In the genomic region with DNA sequence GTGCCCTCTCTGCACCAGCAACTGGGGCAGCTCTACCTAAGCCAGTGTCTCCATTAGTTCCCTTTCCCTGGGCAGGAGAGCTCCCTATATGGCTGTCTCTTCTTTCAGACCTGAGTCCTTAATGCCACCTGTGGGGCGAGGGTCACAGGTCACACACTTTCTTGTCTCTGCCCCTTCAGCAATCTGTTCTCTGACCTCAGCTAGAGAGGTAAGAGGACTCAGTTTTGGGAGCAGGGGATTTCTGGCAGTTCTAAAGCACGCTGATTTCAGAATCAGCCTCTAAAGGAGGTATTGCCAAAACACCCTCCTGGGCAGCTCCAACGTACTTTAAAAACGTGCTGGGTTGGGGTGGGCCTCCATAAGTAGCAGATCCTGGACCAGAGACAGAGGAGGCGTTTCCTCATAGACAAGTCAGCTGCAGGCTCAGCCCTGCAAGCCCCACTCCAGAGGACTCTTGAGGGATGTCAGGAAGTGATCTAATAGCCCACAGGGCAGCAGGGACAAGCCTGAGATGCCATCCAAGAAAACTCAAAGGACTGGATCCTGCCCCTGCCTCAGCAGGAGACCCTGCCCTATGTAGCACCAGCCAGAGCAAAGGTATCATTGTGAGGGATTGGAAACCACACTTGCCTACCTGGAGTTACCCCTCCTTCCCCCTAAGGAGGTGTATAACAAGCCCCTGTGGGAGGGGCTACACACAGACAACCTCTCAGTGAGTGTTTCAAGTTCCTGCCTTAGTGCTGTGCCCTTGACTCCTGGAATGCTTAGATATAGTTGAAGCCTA, we compare ENCODE assay signal across 1 cellular context.
TF ChIP-seq lines count a peak whose summit lies in the region.

No MANE protein-coding gene starts in this region.

TF ChIP-seq in WTC11, 78 proteins besides CTCF, POLR2A, EP300 and RAD21 (continued from another document):
- TF ChIP-seq JAZF1 (CRISPR knock-in tag; IDR thresholded peaks at IDR 0.05) (no peak), TCF7 (CRISPR knock-in tag; IDR thresholded peaks at IDR 0.05; ENCODE audit: low read depth) (no peak), NR1H2 (CRISPR knock-in tag; IDR thresholded peaks at IDR 0.05) (no peak), RELA (CRISPR knock-in tag; IDR thresholded peaks at IDR 0.05; ENCODE audit: borderline replicate concordance) (no peak), GRHL2 (CRISPR knock-in tag; IDR thresholded peaks at IDR 0.05; ENCODE audit: insufficient replicate concordance, severe bottlenecking) (no peak), ZNF232 (CRISPR knock-in tag; IDR thresholded peaks at IDR 0.05) (no peak), GABPB1 (CRISPR knock-in tag; IDR thresholded peaks at IDR 0.05) (no peak), RORB (CRISPR knock-in tag; IDR thresholded peaks at IDR 0.05) (no peak)
- TF ChIP-seq, protein P1, sequence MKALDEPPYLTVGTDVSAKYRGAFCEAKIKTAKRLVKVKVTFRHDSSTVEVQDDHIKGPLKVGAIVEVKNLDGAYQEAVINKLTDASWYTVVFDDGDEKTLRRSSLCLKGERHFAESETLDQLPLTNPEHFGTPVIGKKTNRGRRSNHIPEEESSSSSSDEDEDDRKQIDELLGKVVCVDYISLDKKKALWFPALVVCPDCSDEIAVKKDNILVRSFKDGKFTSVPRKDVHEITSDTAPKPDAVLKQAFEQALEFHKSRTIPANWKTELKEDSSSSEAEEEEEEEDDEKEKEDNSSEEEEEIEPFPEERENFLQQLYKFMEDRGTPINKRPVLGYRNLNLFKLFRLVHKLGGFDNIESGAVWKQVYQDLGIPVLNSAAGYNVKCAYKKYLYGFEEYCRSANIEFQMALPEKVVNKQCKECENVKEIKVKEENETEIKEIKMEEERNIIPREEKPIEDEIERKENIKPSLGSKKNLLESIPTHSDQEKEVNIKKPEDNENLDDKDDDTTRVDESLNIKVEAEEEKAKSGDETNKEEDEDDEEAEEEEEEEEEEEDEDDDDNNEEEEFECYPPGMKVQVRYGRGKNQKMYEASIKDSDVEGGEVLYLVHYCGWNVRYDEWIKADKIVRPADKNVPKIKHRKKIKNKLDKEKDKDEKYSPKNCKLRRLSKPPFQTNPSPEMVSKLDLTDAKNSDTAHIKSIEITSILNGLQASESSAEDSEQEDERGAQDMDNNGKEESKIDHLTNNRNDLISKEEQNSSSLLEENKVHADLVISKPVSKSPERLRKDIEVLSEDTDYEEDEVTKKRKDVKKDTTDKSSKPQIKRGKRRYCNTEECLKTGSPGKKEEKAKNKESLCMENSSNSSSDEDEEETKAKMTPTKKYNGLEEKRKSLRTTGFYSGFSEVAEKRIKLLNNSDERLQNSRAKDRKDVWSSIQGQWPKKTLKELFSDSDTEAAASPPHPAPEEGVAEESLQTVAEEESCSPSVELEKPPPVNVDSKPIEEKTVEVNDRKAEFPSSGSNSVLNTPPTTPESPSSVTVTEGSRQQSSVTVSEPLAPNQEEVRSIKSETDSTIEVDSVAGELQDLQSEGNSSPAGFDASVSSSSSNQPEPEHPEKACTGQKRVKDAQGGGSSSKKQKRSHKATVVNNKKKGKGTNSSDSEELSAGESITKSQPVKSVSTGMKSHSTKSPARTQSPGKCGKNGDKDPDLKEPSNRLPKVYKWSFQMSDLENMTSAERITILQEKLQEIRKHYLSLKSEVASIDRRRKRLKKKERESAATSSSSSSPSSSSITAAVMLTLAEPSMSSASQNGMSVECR (CRISPR knock-in tag; IDR thresholded peaks at IDR 0.05; ENCODE audit: borderline replicate concordance): no peak
- TF ChIP-seq, protein P2, sequence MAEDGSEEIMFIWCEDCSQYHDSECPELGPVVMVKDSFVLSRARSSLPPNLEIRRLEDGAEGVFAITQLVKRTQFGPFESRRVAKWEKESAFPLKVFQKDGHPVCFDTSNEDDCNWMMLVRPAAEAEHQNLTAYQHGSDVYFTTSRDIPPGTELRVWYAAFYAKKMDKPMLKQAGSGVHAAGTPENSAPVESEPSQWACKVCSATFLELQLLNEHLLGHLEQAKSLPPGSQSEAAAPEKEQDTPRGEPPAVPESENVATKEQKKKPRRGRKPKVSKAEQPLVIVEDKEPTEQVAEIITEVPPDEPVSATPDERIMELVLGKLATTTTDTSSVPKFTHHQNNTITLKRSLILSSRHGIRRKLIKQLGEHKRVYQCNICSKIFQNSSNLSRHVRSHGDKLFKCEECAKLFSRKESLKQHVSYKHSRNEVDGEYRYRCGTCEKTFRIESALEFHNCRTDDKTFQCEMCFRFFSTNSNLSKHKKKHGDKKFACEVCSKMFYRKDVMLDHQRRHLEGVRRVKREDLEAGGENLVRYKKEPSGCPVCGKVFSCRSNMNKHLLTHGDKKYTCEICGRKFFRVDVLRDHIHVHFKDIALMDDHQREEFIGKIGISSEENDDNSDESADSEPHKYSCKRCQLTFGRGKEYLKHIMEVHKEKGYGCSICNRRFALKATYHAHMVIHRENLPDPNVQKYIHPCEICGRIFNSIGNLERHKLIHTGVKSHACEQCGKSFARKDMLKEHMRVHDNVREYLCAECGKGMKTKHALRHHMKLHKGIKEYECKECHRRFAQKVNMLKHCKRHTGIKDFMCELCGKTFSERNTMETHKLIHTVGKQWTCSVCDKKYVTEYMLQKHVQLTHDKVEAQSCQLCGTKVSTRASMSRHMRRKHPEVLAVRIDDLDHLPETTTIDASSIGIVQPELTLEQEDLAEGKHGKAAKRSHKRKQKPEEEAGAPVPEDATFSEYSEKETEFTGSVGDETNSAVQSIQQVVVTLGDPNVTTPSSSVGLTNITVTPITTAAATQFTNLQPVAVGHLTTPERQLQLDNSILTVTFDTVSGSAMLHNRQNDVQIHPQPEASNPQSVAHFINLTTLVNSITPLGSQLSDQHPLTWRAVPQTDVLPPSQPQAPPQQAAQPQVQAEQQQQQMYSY (CRISPR knock-in tag; IDR thresholded peaks at IDR 0.05): no peak
